In genomic region chr6:170032706-170033309, GRCh38 we compare ENCODE assay signal across 17 cellular contexts.
A peak's percentile ranks its signal among the peaks of the same experiment; 100 is the strongest.
DNase-seq lines count a peak whose midpoint lies in the region; ATAC-seq and TF ChIP-seq lines count a peak whose summit lies in the region.
"Had no signal": no experiment of that assay in that cellular context is flagged by ENCODE, and none has a peak within 500 bp of the region (broad histone marks: within the 10 kb centered on the region; RNA-seq: fewer than 3 reads in every experiment).

No MANE protein-coding gene starts in this region.

- peaks cover 3 to 12% (median 6%) of the 10 kb centered on the region in 3 donors for H3K27me3 Mint-ChIP-seq in CD14-positive monocyte (ENCODE audit: low read depth in 3 of 3)

- no peaks in the 10 kb centered on the region for H3K36me3 ChIP-seq in suprapubic skin
- H3K36me3 ChIP-seq: MG63 had no signal

- H3K9me3 Mint-ChIP-seq in CD14-positive monocyte, result peaks cover 5 to 18% (median 14%) of the 10 kb centered on the region in 7 donors

- no peak overlapping the region for H3K4me3 ChIP-seq in suprapubic skin
- H3K4me3 ChIP-seq: MG63 had no signal

- DNase-seq in activated CD8-positive, alpha-beta memory T cell treated with anti-CD3 and anti-CD28 coated beads, Interleukin-2, amount 50 U/mL, for 48 hours, result peak; percentile 17
- DNase-seq in activated CD8-positive, alpha-beta memory T cell treated with anti-CD3 and anti-CD28 coated beads for 24 hours, result no peak
- DNase-seq in CD14-positive monocyte (ENCODE audit: low spot score), result peak; percentile 29
- peak; percentile 35 for DNase-seq in left lobe of liver (ENCODE audit: low spot score)
- peak; percentile 36 to 64 for DNase-seq in suprapubic skin (ENCODE audit: low spot score in 2 of 2)
- no peak for DNase-seq in SIG-M5 treated with dmso at 0.1 percent for 504 hours (lab: John Stamatoyannopoulos, UW; ENCODE audit: unreplicated experiment)
- DNase-seq in NCI-H2029 treated with DMSO at 0.1 percent for 48 hours (lab: John Stamatoyannopoulos, UW), result no peak
- DNase-seq: C1 segment of cervical spinal cord, H7, MG63, NCI-H1105 treated with DMSO at 0.1 percent for 48 hours, NCI-H187, NCI-H446, NCI-H748 treated with DMSO at 0.1 percent for 48 hours had no signal

- H3K27ac ChIP-seq in suprapubic skin, result no peak overlapping the region

- H3K9me3 ChIP-seq in suprapubic skin, result no peaks in the 10 kb centered on the region
- H3K9me3 ChIP-seq: Caco-2, MG63 had no signal

- TF ChIP-seq POLR2A in suprapubic skin (IDR thresholded peaks at IDR 0.05), result no peak

- H3K4me3 Mint-ChIP-seq in CD14-positive monocyte, result no peak overlapping the region

- TF ChIP-seq EP300 in suprapubic skin (IDR thresholded peaks at IDR 0.05), result no peak

- peaks cover 14% of the 10 kb centered on the region for H3K4me1 Mint-ChIP-seq in CD14-positive monocyte

- peaks cover 1 to 3% of the 10 kb centered on the region in 2 donors for H3K36me3 Mint-ChIP-seq in CD14-positive monocyte

- ATAC-seq in left lobe of liver (no peak), GM21390 (IDR thresholded peaks at IDR 0.05; ENCODE audit: unreplicated experiment) (no peak)
- ATAC-seq: HepG2 had no signal

- WGBS in suprapubic skin, result 90% methylated on average over 9 of the region's 9 CpGs

- no peak overlapping the region for H3K27ac Mint-ChIP-seq in CD14-positive monocyte

- peaks cover 28% of the 10 kb centered on the region for H3K27me3 ChIP-seq in suprapubic skin
- H3K27me3 ChIP-seq: MG63 had no signal

- TF ChIP-seq CTCF in CD14-positive monocyte (IDR thresholded peaks at IDR 0.05), result no peak
- TF ChIP-seq CTCF in suprapubic skin (IDR thresholded peaks at IDR 0.05), result no peak

- H3K4me1 ChIP-seq in suprapubic skin, result peaks cover 8% of the 10 kb centered on the region

- intact Hi-C loops in CD14-positive monocyte (cut with micrococcal nuclease), result loop anchor here in 1 of 2 donors (10.0 kb wide), 1 partner anchor 52 kb away; no protein-coding TSS in a partner anchor

Comparison
In these comparisons a context has a peak if more than half of its experiments do, and no peak if none do; other contexts are left out.
1. DNase-seq: peak in activated CD8-positive, alpha-beta memory T cell treated with anti-CD3 and anti-CD28 coated beads, Interleukin-2, amount 50 U/mL, for 48 hours (single experiment), CD14-positive monocyte (single experiment), left lobe of liver (single experiment) and suprapubic skin (2 of 2); none in activated CD8-positive, alpha-beta memory T cell treated with anti-CD3 and anti-CD28 coated beads for 24 hours (single experiment), SIG-M5 treated with dmso at 0.1 percent for 504 hours (single experiment) and NCI-H2029 treated with DMSO at 0.1 percent for 48 hours (single experiment).